1 cellular context compared by ENCODE assay signal in genomic region chr6:104957301-104958177, GRCh38.
TF ChIP-seq lines count a peak whose summit lies in the region.

No MANE protein-coding gene starts in this region.

TF ChIP-seq in K562, 482 proteins besides CTCF, POLR2A, EP300 and RAD21 (continued from another document and continues in another):
- TF ChIP-seq RREB1 (CRISPR knock-in tag; IDR thresholded peaks at IDR 0.05) (no peak), ARNT (IDR thresholded peaks at IDR 0.05) (no peak; a peak in 2 of 4 replicates), ZNF780A (CRISPR knock-in tag; IDR thresholded peaks at IDR 0.05) (no peak), ZNF280A (IDR thresholded peaks at IDR 0.05; ENCODE audit: low read depth, partially characterized antibody) (no peak), KDM1A (IDR thresholded peaks at IDR 0.05) (peak in 1 of 2 experiments; percentile 70; a peak in 2 of 4 replicates), KDM2B (CRISPR knock-in tag; IDR thresholded peaks at IDR 0.05) (no peak), ZNF436 (CRISPR knock-in tag; IDR thresholded peaks at IDR 0.05) (no peak), ZNF518B (CRISPR knock-in tag; IDR thresholded peaks at IDR 0.05) (no peak), ZKSCAN3 (CRISPR knock-in tag; IDR thresholded peaks at IDR 0.05) (no peak), TRIM24 (IDR thresholded peaks at IDR 0.05) (peak in 1 of 2 experiments; percentile 52; a peak in 1 of 4 replicates), IRF9 (tag; IDR thresholded peaks at IDR 0.05) (no peak), HDAC3 (IDR thresholded peaks at IDR 0.05; ENCODE audit: borderline replicate concordance, partially characterized antibody) (peak; percentile 15), FOXA3 (CRISPR knock-in tag; conservative IDR thresholded peaks at IDR 0.05 in 1 of 2, IDR thresholded peaks at IDR 0.05 in 1 of 2) (no peak), RNF2 (IDR thresholded peaks at IDR 0.05) (peak; percentile 40; the same call in 1 of the 2 replicates), NBN (IDR thresholded peaks at IDR 0.05; ENCODE audit: low read depth) (no peak), EWSR1 (IDR thresholded peaks at IDR 0.05; ENCODE audit: borderline replicate concordance, low read depth, partially characterized antibody) (no peak), TBP (optimal IDR thresholded peaks at IDR 0.05; ENCODE audit: low read depth, low read length) (peak; percentile 88), AFF1 (IDR thresholded peaks at IDR 0.05; ENCODE audit: low read depth in 1 of 2, partially characterized antibody in 2 of 2) (peak in 1 of 2 experiments; percentile 32), XRCC5 (IDR thresholded peaks at IDR 0.05; ENCODE audit: low read depth, low read length) (no peak), DLX4 (CRISPR knock-in tag; IDR thresholded peaks at IDR 0.05) (no peak), PCBP2 (IDR thresholded peaks at IDR 0.05; ENCODE audit: low read depth, low read length, poor library complexity, severe bottlenecking) (no peak), MBD1 (CRISPR knock-in tag; IDR thresholded peaks at IDR 0.05) (no peak), RFX1 (IDR thresholded peaks at IDR 0.05) (no peak), ZNF277 (CRISPR knock-in tag; IDR thresholded peaks at IDR 0.05; ENCODE audit: borderline replicate concordance) (no peak), ZNF280B (CRISPR knock-in tag; IDR thresholded peaks at IDR 0.05) (no peak), CGGBP1 (CRISPR knock-in tag; IDR thresholded peaks at IDR 0.05) (no peak), GTF2B (IDR thresholded peaks at IDR 0.05; ENCODE audit: extremely low read depth, insufficient read length) (peak; percentile 44), RBFOX2 (IDR thresholded peaks at IDR 0.05; ENCODE audit: low read depth, low read length) (peak; percentile 42; the same call in 1 of the 2 replicates)
